In the genomic region with DNA sequence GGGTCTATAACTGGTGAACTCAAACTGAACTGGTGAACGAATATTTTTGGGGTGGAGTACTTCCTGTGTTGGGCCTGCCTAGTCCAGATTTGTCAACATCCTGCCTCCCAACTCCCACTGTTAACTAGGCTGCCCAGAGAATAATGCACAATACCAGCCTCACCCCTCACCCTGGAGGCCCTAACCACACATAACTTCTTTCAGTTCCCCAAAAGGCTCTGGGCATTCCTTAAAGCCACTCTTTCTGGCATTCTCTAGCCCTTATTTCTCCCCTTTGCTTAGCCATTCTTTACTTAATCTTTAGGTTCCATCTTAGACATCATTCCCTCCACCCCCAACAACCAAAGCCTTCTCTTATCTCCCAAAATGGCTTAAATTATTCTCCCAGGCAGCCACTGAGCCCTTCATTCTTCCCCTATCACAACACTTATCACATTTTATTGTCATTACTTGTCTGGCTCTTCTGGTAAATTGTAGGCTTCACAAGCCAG, we compare ENCODE assay signal across 8 cellular contexts. TPM values are rescaled to one million over a fixed set of nuclear protein-coding genes. Genes with fewer than 3 reads are reported as not detected.
DNase-seq lines count a peak whose midpoint lies in the region; ATAC-seq and TF ChIP-seq lines count a peak whose summit lies in the region.

No MANE protein-coding gene starts in this region.

- 0% methylated on average over 1 of the region's 1 CpG for WGBS in suprapubic skin

- no peaks in the 10 kb centered on the region for H4K20me1 ChIP-seq in Loucy (ENCODE audit: insufficient read depth, low read length, poor library complexity, severe bottlenecking)

- no peaks in the 10 kb centered on the region for H3F3A ChIP-seq in Loucy (ENCODE audit: low read depth)

- intact Hi-C loops in mucosa of descending colon (cut with DNase I, micrococcal nuclease), result no loop called here

- no peak for TF ChIP-seq CTCF in Loucy (conservative IDR thresholded peaks at IDR 0.05; ENCODE audit: low read length)
- TF ChIP-seq CTCF in mucosa of descending colon (IDR thresholded peaks at IDR 0.05), result no peak
- no peak for TF ChIP-seq CTCF in suprapubic skin (IDR thresholded peaks at IDR 0.05)

- no peak for TF ChIP-seq POLR2A in suprapubic skin (IDR thresholded peaks at IDR 0.05)

- H3K27me3 ChIP-seq in Loucy (ENCODE audit: insufficient read depth, low read length, poor library complexity, severe bottlenecking) (no peaks in the 10 kb centered on the region), suprapubic skin (no peaks in the 10 kb centered on the region)

- H3K9ac ChIP-seq in Loucy (ENCODE audit: low read depth, low read length, poor library complexity, severe bottlenecking), result no peak overlapping the region

- no peak overlapping the region for H3K27ac ChIP-seq in suprapubic skin

- H3K4me1 ChIP-seq in Loucy (ENCODE audit: insufficient read depth, low read length, poor library complexity, severe bottlenecking), result peaks cover 11% of the 10 kb centered on the region
- no peaks in the 10 kb centered on the region for H3K4me1 ChIP-seq in mucosa of descending colon (ENCODE audit: low read depth)
- peaks cover 5% of the 10 kb centered on the region for H3K4me1 ChIP-seq in suprapubic skin

- DNase-seq in amniotic epithelial cell (ENCODE audit: low read depth), result peak; percentile 54
- no peak for DNase-seq in mucosa of descending colon
- no peak for DNase-seq in suprapubic skin (ENCODE audit: low spot score in 2 of 2)
- DNase-seq in mucosa of gallbladder (ENCODE audit: low spot score), result no peak
- DNase-seq in NCI-H2081 (lab: John Stamatoyannopoulos, UW), result no peak

- H2AFZ ChIP-seq in Loucy (ENCODE audit: low read length), result peak overlapping the region; percentile 83; the same call in 1 of the 2 replicates

- H3K36me3 ChIP-seq in Loucy (ENCODE audit: insufficient read depth, low read length), result no peaks in the 10 kb centered on the region
- H3K36me3 ChIP-seq in mucosa of descending colon (ENCODE audit: low read depth), result no peaks in the 10 kb centered on the region
- H3K36me3 ChIP-seq in suprapubic skin, result no peaks in the 10 kb centered on the region

- no peak for TF ChIP-seq EP300 in suprapubic skin (IDR thresholded peaks at IDR 0.05)

- H3K9me3 ChIP-seq in Loucy (ENCODE audit: insufficient read depth, low read depth, low read length) (no peaks in the 10 kb centered on the region), mucosa of descending colon (no peaks in the 10 kb centered on the region), suprapubic skin (no peaks in the 10 kb centered on the region)

- no peak overlapping the region for H3K4me2 ChIP-seq in Loucy (ENCODE audit: low read depth, low read length, poor library complexity, severe bottlenecking)

- peak; percentile 76 for ATAC-seq in GM19043 (IDR thresholded peaks at IDR 0.05; ENCODE audit: low read depth, unreplicated experiment)
- ATAC-seq in mucosa of descending colon, result peak; percentile 83
- ATAC-seq in GM18858 (IDR thresholded peaks at IDR 0.05; ENCODE audit: unreplicated experiment), result no peak

- H3K9me2 ChIP-seq in Loucy (replicated peaks; ENCODE audit: low read depth, low read length), result no peaks in the 10 kb centered on the region

- H3K4me3 ChIP-seq in Loucy (ENCODE audit: low read length, poor library complexity, severe bottlenecking), result no peak overlapping the region
- no peak overlapping the region for H3K4me3 ChIP-seq in mucosa of descending colon
- no peak overlapping the region for H3K4me3 ChIP-seq in suprapubic skin

- no peaks in the 10 kb centered on the region for H3K79me2 ChIP-seq in Loucy (ENCODE audit: insufficient read depth, low read length)

RNA-seq across cellular contexts. Expression of gene SEC11A, which starts 9.1 kb away (rescaled TPM):
- total RNA-seq in mucosa of descending colon (100 to 1,000 TPM; 112 to 143 (median 119) TPM), suprapubic skin (10 to 100 TPM; 44.3 to 52.9 (median 47.3) TPM), mucosa of gallbladder (121 TPM)

RNA-seq across cellular contexts. Expression of gene ZNF592, which starts 23.3 kb away (rescaled TPM):
- 10 to 100 TPM; 29.4 to 35.3 (median 33.4) TPM for total RNA-seq in mucosa of descending colon
- 10 to 100 TPM; 23.1 to 37.2 (median 30.7) TPM for total RNA-seq in suprapubic skin
- total RNA-seq in mucosa of gallbladder, result 29.3 TPM
